ENCODE assay signal across 16 cellular contexts in genomic region chr2:28054916-28055315, GRCh38.
"Had no signal": no experiment of that assay in that cellular context is flagged by ENCODE, and none has a peak within 500 bp of the region (broad histone marks: within the 10 kb centered on the region; RNA-seq: fewer than 3 reads in every experiment).

No MANE protein-coding gene starts in this region.

- H3K4me3 Mint-ChIP-seq: effector memory CD8-positive, alpha-beta T cell; immature natural killer cell; neural progenitor cell had no signal

- H3K27me3 Mint-ChIP-seq: effector memory CD8-positive, alpha-beta T cell had no signal

- H3K4me1 Mint-ChIP-seq: immature natural killer cell had no signal

- DNase-seq: activated CD4-positive, CD25-positive, alpha-beta regulatory T cell treated with anti-CD3 and anti-CD28 coated beads, Interleukin-2, amount 50 U/mL, for 72 hours; activated gamma-delta T cell treated with Interleukin-2 at 50 U/mL for 16 hours; activated T-cell treated with anti-CD3 and anti-CD28 coated beads for 4 hours; adrenal gland; caudate nucleus; colonic mucosa; effector memory CD8-positive, alpha-beta T cell; immature natural killer cell; left colon; midbrain; ovary; retina; stimulated activated CD4-positive, alpha-beta T cell treated with anti-CD3 and anti-CD28 coated beads, Interleukin-15, amount 100 ng/mL, for 24 hours; stimulated activated CD4-positive, alpha-beta T cell treated with anti-CD3 and anti-CD28 coated beads, Interleukin-4, amount 100 ng/mL, for 24 hours had no signal

- H3K4me3 ChIP-seq: adrenal gland, colonic mucosa, lung, neural progenitor cell, ovary had no signal

- ATAC-seq: effector memory CD8-positive, alpha-beta T cell; left colon had no signal

- H3K27ac Mint-ChIP-seq: effector memory CD8-positive, alpha-beta T cell; immature natural killer cell; neural progenitor cell had no signal

- H3K36me3 Mint-ChIP-seq: neural progenitor cell had no signal

- H3K9me3 Mint-ChIP-seq: effector memory CD8-positive, alpha-beta T cell; immature natural killer cell; neural progenitor cell had no signal
